ENCODE assay signal across 8 cellular contexts in genomic region chr14:22099942-22100763, GRCh38.
DNase-seq lines count a peak whose midpoint lies in the region; ATAC-seq and TF ChIP-seq lines count a peak whose summit lies in the region.

No MANE protein-coding gene starts in this region.

- H3F3A ChIP-seq in GM23338 (replicated peaks; ENCODE audit: low read depth), result no peaks in the 10 kb centered on the region

- peaks cover 7% of the 10 kb centered on the region; the same call in 1 of the 2 replicates for H3K27me3 ChIP-seq in GM23338 (ENCODE audit: insufficient read depth)
- H3K27me3 ChIP-seq in tibial nerve, result no peaks in the 10 kb centered on the region

- H3K27ac ChIP-seq in GM23338 (ENCODE audit: low read depth) (no peak overlapping the region), tibial nerve (no peak overlapping the region)

- no peaks in the 10 kb centered on the region for H3K9me3 Mint-ChIP-seq in GM23338
- no peaks in the 10 kb centered on the region for H3K9me3 Mint-ChIP-seq in nephron progenitor cell

- H3K27me3 Mint-ChIP-seq in GM23338 (ENCODE audit: insufficient read depth, low read depth, poor library complexity), result no peaks in the 10 kb centered on the region
- H3K27me3 Mint-ChIP-seq in nephron progenitor cell (ENCODE audit: low read depth, poor library complexity), result peaks cover 17% of the 10 kb centered on the region

- H3K4me2 ChIP-seq in GM23338, result no peak overlapping the region

- peak; percentile 62 for TF ChIP-seq CTCF in GM10248 (IDR thresholded peaks at IDR 0.05; ENCODE audit: control extremely low read depth, extremely low read depth, low read depth, missing control alignments)
- peak; percentile 79 to 90 for TF ChIP-seq CTCF in GM23338 (conservative IDR thresholded peaks at IDR 0.05; ENCODE audit: low read depth in 2 of 2)
- TF ChIP-seq CTCF in nephron progenitor cell (IDR thresholded peaks at IDR 0.05), result peak; percentile 39
- TF ChIP-seq CTCF in tibial nerve (IDR thresholded peaks at IDR 0.05), result peak; percentile 51 to 83 (median 69)

- H3K36me3 ChIP-seq in GM23338 (ENCODE audit: insufficient read depth) (no peaks in the 10 kb centered on the region), tibial nerve (no peaks in the 10 kb centered on the region)

- ATAC-seq in GM23338 (peak; percentile 100), HG03039 (IDR thresholded peaks at IDR 0.05; ENCODE audit: unreplicated experiment) (no peak)

- H2AFZ ChIP-seq in GM23338, result peak overlapping the region; percentile 12; the same call in 1 of the 2 replicates

- POLR2A ChIA-PET in GM10248 (lab: Yijun Ruan, JAX), result no interaction called here

- H3K4me3 Mint-ChIP-seq in GM23338, result no peak overlapping the region
- H3K4me3 Mint-ChIP-seq in nephron progenitor cell, result no peak overlapping the region

- no peaks in the 10 kb centered on the region for H3K79me2 ChIP-seq in GM23338 (replicated peaks; ENCODE audit: insufficient read depth)

- DNase-seq in GM10248 (ENCODE audit: extremely low spot score), result peak; percentile 32
- peak; percentile 92 for DNase-seq in GM23338 (ENCODE audit: low spot score)
- peak; percentile 29 for DNase-seq in NCI-H1092 (lab: John Stamatoyannopoulos, UW)
- DNase-seq in activated CD4-positive, alpha-beta T cell treated with anti-CD3 and anti-CD28 coated beads, Interleukin-2, amount 50 U/mL, for 48 hours, result peak; percentile 42 to 52
- DNase-seq in erythroblast (lab: John Stamatoyannopoulos, UW), result peak; percentile 48 to 63
- peak; percentile 56 for DNase-seq in nephron progenitor cell
- DNase-seq in tibial nerve (ENCODE audit: low spot score in 2 of 2), result peak; percentile 72 to 83

- H3K27ac Mint-ChIP-seq in GM23338, result no peak overlapping the region
- H3K27ac Mint-ChIP-seq in nephron progenitor cell, result no peak overlapping the region

- 37 to 39% methylated on average over 11 of the region's 11 CpGs for WGBS in tibial nerve, 2 donors

- H3K4me1 Mint-ChIP-seq in GM23338, result no peaks in the 10 kb centered on the region
- no peaks in the 10 kb centered on the region for H3K4me1 Mint-ChIP-seq in nephron progenitor cell

- no peaks in the 10 kb centered on the region for H3K36me3 Mint-ChIP-seq in GM23338 (ENCODE audit: low read depth)
- H3K36me3 Mint-ChIP-seq in nephron progenitor cell (ENCODE audit: low read depth), result no peaks in the 10 kb centered on the region

- H4K20me1 ChIP-seq in GM23338 (replicated peaks; ENCODE audit: insufficient read depth), result no peaks in the 10 kb centered on the region

- H3K4me3 ChIP-seq in GM23338, result no peak overlapping the region
- no peak overlapping the region for H3K4me3 ChIP-seq in tibial nerve

- no peak for TF ChIP-seq POLR2A in erythroblast (IDR thresholded peaks at IDR 0.05; ENCODE audit: low read length)
- TF ChIP-seq POLR2A in tibial nerve (IDR thresholded peaks at IDR 0.05), result no peak

- peaks cover 0 to 3% (median 0%) of the 10 kb centered on the region in 4 donors for H3K9me3 ChIP-seq in tibial nerve

- H3K4me1 ChIP-seq in GM23338 (ENCODE audit: insufficient read depth), result no peaks in the 10 kb centered on the region
- peaks cover 0 to 10% (median 0%) of the 10 kb centered on the region in 4 donors for H3K4me1 ChIP-seq in tibial nerve

- CTCF ChIA-PET in GM10248 (lab: Yijun Ruan, JAX), result interaction anchor here (0.7 to 1.7 kb wide), 19 partner anchors 10 to 122 kb away, joined by 3 to 12 read pairs (median 4); no protein-coding TSS in a partner anchor

- H3K9me2 ChIP-seq in GM23338 (ENCODE audit: insufficient read depth), result no peaks in the 10 kb centered on the region

- TF ChIP-seq EP300 in tibial nerve (IDR thresholded peaks at IDR 0.05), result peak in 1 of 2 donors; percentile 58

TF ChIP-seq in GM23338, 12 proteins besides CTCF, POLR2A, EP300 and RAD21:
- TF ChIP-seq CREB1 (CRISPR knock-in tag; IDR thresholded peaks at IDR 0.05; ENCODE audit: low read depth) (0 out of 2 replicates have a peak, but pooled peaks have one; percentile 20), ZNF114 (CRISPR knock-in tag; IDR thresholded peaks at IDR 0.05) (no peak), EZH2 (IDR thresholded peaks at IDR 0.05; ENCODE audit: low read depth, unreplicated experiment) (no peak), ETS1 (IDR thresholded peaks at IDR 0.05) (no peak)

Comparison
In these comparisons a context has a peak if more than half of its experiments do, and no peak if none do; other contexts are left out.
1. DNase-seq: peak in every context shown above with its lines; median percentile 92 in GM23338; 78 in tibial nerve; 56 in nephron progenitor cell; 56 in erythroblast; 47 in activated CD4-positive, alpha-beta T cell treated with anti-CD3 and anti-CD28 coated beads, Interleukin-2, amount 50 U/mL, for 48 hours; 32 in GM10248; 29 in NCI-H1092.